In the genomic region with DNA sequence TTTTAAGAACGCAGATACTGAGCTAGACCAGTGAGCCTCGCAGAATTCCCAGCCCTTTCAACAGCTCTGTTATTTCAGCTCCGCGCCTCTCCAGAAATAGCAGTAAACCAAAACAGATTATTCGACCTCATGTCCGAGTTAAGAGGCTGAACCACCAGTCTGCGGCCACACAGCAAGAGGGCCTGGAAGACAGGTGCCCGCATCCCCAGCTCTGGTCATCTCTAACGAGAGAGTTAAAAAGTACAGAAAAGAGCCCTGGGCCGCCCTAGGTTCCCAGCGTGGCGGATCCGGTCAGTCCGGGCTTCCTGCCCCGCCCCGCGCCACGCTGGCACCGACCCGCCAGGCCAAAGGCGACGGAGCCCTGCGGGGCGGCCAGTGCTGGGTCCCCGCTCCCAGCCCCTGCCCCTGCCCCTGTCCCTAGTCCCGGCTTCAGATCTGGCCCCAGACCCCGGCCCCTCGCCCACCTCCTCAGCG, we compare ENCODE assay signal across 8 cellular contexts.
DNase-seq lines count a peak whose midpoint lies in the region; ATAC-seq lines count a peak whose summit lies in the region.

No MANE protein-coding gene starts in this region.

- ATAC-seq in HG02610 (IDR thresholded peaks at IDR 0.05; ENCODE audit: unreplicated experiment) (peak; percentile 13), GM18870 (IDR thresholded peaks at IDR 0.05; ENCODE audit: unreplicated experiment) (no peak)

- DNase-seq in NCI-H2227 (lab: John Stamatoyannopoulos, UW; ENCODE audit: unreplicated experiment) (peak; percentile 33), NCI-H2227 treated with DMSO at 0.1 percent for 48 hours (lab: John Stamatoyannopoulos, UW) (no peak), NCI-H226 (peak; percentile 3), astrocyte of the hippocampus (ENCODE audit: low read depth, low spot score) (peak; percentile 82), hepatic stellate cell (ENCODE audit: low spot score) (peak; percentile 65), putamen (ENCODE audit: low spot score) (peak; percentile 35)
